In genomic region chr11:134444160-134445108, GRCh38 we compare ENCODE assay signal across 11 cellular contexts. TPM values are rescaled to one million over a fixed set of nuclear protein-coding genes. Genes with fewer than 3 reads are reported as not detected.
DNase-seq lines count a peak whose midpoint lies in the region; ATAC-seq and TF ChIP-seq lines count a peak whose summit lies in the region.
"Not testable (repeated sequence)": the region's sequence is repeated elsewhere in the genome, so short reads cannot be mapped to it uniquely, and the experiment has no call there.
"Had no signal": no experiment of that assay in that cellular context is flagged by ENCODE, and none has a peak within 500 bp of the region (broad histone marks: within the 10 kb centered on the region; RNA-seq: fewer than 3 reads in every experiment).

No MANE protein-coding gene starts in this region.

- H3K27ac Mint-ChIP-seq in activated CD4-positive, alpha-beta memory T cell treated with anti-CD3 and anti-CD28 coated beads for 36 hours; activated naive CD4-positive, alpha-beta T cell treated with anti-CD3 and anti-CD28 coated beads for 36 hours: not testable (repeated sequence)
- peak overlapping the region; percentile 5 to 17 for H3K27ac Mint-ChIP-seq in effector memory CD8-positive, alpha-beta T cell
- peak overlapping the region; percentile 25 for H3K27ac Mint-ChIP-seq in stimulated activated naive B cell treated with anti-CD40 and anti-IgM and Interleukin-4, amounts not matched to agents 10 μg/mL and 1 μg/mL and 100 μg/mL, for 72 hours

- not testable (repeated sequence) for H2BK120ac ChIP-seq in mesendoderm (ENCODE audit: low read depth, low read length)

- not testable (repeated sequence) for BruUV-seq in Panc1 (replicated peaks; lab: Mats Ljungman, UMichigan)

- not testable (repeated sequence) for H3K27me3 ChIP-seq in Panc1 (ENCODE audit: control insufficient read depth, insufficient read depth, low read length); mesendoderm (ENCODE audit: insufficient read depth, low read length, poor library complexity)

- H4K5ac ChIP-seq in mesendoderm (ENCODE audit: low read length) = not testable (repeated sequence)

- H2BK15ac ChIP-seq in mesendoderm (replicated peaks; ENCODE audit: low read depth) = not testable (repeated sequence)

- not testable (repeated sequence) for H3K27me3 Mint-ChIP-seq in activated CD4-positive, alpha-beta memory T cell treated with anti-CD3 and anti-CD28 coated beads for 36 hours; activated naive CD4-positive, alpha-beta T cell treated with anti-CD3 and anti-CD28 coated beads for 36 hours (ENCODE audit: low read depth); stimulated activated naive B cell treated with anti-CD40 and anti-IgM and Interleukin-4, amounts not matched to agents 10 μg/mL and 1 μg/mL and 100 μg/mL, for 72 hours
- H3K27me3 Mint-ChIP-seq in effector memory CD8-positive, alpha-beta T cell = peaks cover 7 to 41% of the 10 kb centered on the region in 2 donors

- H3K18ac ChIP-seq in mesendoderm (ENCODE audit: low read length) = not testable (repeated sequence)

- not testable (repeated sequence) for H3K36me3 ChIP-seq in Panc1 (ENCODE audit: control insufficient read depth, insufficient read depth, low read length); mesendoderm (ENCODE audit: control insufficient read depth, insufficient read depth, low read length)

- not testable (repeated sequence) for H3K56ac ChIP-seq in mesendoderm (ENCODE audit: low read length)

- ATAC-seq in Panc1; effector memory CD8-positive, alpha-beta T cell (replicated peaks); stimulated activated naive B cell treated with anti-CD40 and anti-IgM and Interleukin-4, amounts not matched to agents 10 μg/mL and 1 μg/mL and 100 μg/mL, for 72 hours (replicated peaks): not testable (repeated sequence)

- H3K4me3 ChIP-seq in Panc1 (ENCODE audit: low read depth in 2 of 2, low read length in 2 of 2); mesendoderm (ENCODE audit: low read length): not testable (repeated sequence)

- not testable (repeated sequence) for H2AK5ac ChIP-seq in mesendoderm (ENCODE audit: low read length)

- H3K4me1 Mint-ChIP-seq in activated CD4-positive, alpha-beta memory T cell treated with anti-CD3 and anti-CD28 coated beads for 36 hours (ENCODE audit: low read depth); activated naive CD4-positive, alpha-beta T cell treated with anti-CD3 and anti-CD28 coated beads for 36 hours (ENCODE audit: low read depth); stimulated activated naive B cell treated with anti-CD40 and anti-IgM and Interleukin-4, amounts not matched to agents 10 μg/mL and 1 μg/mL and 100 μg/mL, for 72 hours: not testable (repeated sequence)
- peaks cover 0 to 10% of the 10 kb centered on the region in 2 donors for H3K4me1 Mint-ChIP-seq in effector memory CD8-positive, alpha-beta T cell (ENCODE audit: low read depth in 2 of 2)

- not testable (repeated sequence) for H3K9me3 ChIP-seq in Panc1 (ENCODE audit: control insufficient read depth, insufficient read depth, low read depth, low read length)

- not testable (repeated sequence) for H3K9ac ChIP-seq in mesendoderm (ENCODE audit: low read length)

- not testable (repeated sequence) for H3K36me3 Mint-ChIP-seq in activated CD4-positive, alpha-beta memory T cell treated with anti-CD3 and anti-CD28 coated beads for 36 hours; activated naive CD4-positive, alpha-beta T cell treated with anti-CD3 and anti-CD28 coated beads for 36 hours (ENCODE audit: low read depth); effector memory CD8-positive, alpha-beta T cell (ENCODE audit: insufficient read depth); stimulated activated naive B cell treated with anti-CD40 and anti-IgM and Interleukin-4, amounts not matched to agents 10 μg/mL and 1 μg/mL and 100 μg/mL, for 72 hours

- DNase-seq in Caki2 (ENCODE audit: low read depth) (peak; percentile 25), HK-2 (ENCODE audit: unreplicated experiment) (peak; percentile 72), Panc1 (ENCODE audit: low read depth, low spot score) (peak; percentile 8), mesendoderm (peak; percentile 15)
- DNase-seq in activated CD4-positive, alpha-beta memory T cell treated with anti-CD3 and anti-CD28 coated beads for 36 hours = peak; percentile 27
- peak; percentile 17 for DNase-seq in activated naive CD4-positive, alpha-beta T cell treated with anti-CD3 and anti-CD28 coated beads for 36 hours
- not testable (repeated sequence) for DNase-seq in effector memory CD8-positive, alpha-beta T cell; stimulated activated naive B cell treated with anti-CD40 and anti-IgM and Interleukin-4, amounts not matched to agents 10 μg/mL and 1 μg/mL and 100 μg/mL, for 72 hours

- H3K27ac ChIP-seq in Panc1 (ENCODE audit: low read length); mesendoderm (ENCODE audit: low read depth, low read length): not testable (repeated sequence)

- WGBS in mesendoderm (ENCODE audit: extremely low coverage, insufficient coverage, low lambda C conversion rate) = no CpG with 5 or more reads among the region's 17 CpGs

- POLR2A ChIA-PET in Panc1 (lab: Charles Lee); activated CD4-positive, alpha-beta memory T cell treated with anti-CD3 and anti-CD28 coated beads for 36 hours (lab: Charles Lee): not testable (repeated sequence)

- H4K8ac ChIP-seq in mesendoderm (ENCODE audit: low read depth, low read length) = not testable (repeated sequence)

- in situ Hi-C loops in Caki2 (cut with HindIII; ENCODE audit: low pct_unique_long_range_greater_than_20kb, low sequenced_read_pairs); Panc1 (cut with HindIII; ENCODE audit: low pct_unique_long_range_greater_than_20kb, low sequenced_read_pairs): not testable (repeated sequence)

- H2BK5ac ChIP-seq in mesendoderm (ENCODE audit: low read length) = not testable (repeated sequence)

- CTCF ChIA-PET in Panc1 (lab: Charles Lee); activated CD4-positive, alpha-beta memory T cell treated with anti-CD3 and anti-CD28 coated beads for 36 hours (lab: Charles Lee); activated naive CD4-positive, alpha-beta T cell treated with anti-CD3 and anti-CD28 coated beads for 36 hours (lab: Charles Lee): not testable (repeated sequence)

- not testable (repeated sequence) for H3K4me3 Mint-ChIP-seq in activated CD4-positive, alpha-beta memory T cell treated with anti-CD3 and anti-CD28 coated beads for 36 hours; activated naive CD4-positive, alpha-beta T cell treated with anti-CD3 and anti-CD28 coated beads for 36 hours; effector memory CD8-positive, alpha-beta T cell; stimulated activated naive B cell treated with anti-CD40 and anti-IgM and Interleukin-4, amounts not matched to agents 10 μg/mL and 1 μg/mL and 100 μg/mL, for 72 hours

- intact Hi-C loops in Panc1 (cut with micrococcal nuclease; ENCODE audit: unreplicated experiment); activated CD4-positive, alpha-beta memory T cell treated with anti-CD3 and anti-CD28 coated beads for 36 hours (cut with micrococcal nuclease): not testable (repeated sequence)
- intact Hi-C loops in activated naive CD4-positive, alpha-beta T cell treated with anti-CD3 and anti-CD28 coated beads for 36 hours (cut with micrococcal nuclease) = loop anchor here (5.0 kb wide), 1 partner anchor 182 kb away; no protein-coding TSS in a partner anchor

- not testable (repeated sequence) for H3K9me3 Mint-ChIP-seq in activated CD4-positive, alpha-beta memory T cell treated with anti-CD3 and anti-CD28 coated beads for 36 hours; activated naive CD4-positive, alpha-beta T cell treated with anti-CD3 and anti-CD28 coated beads for 36 hours; effector memory CD8-positive, alpha-beta T cell
- H3K9me3 Mint-ChIP-seq in stimulated activated naive B cell treated with anti-CD40 and anti-IgM and Interleukin-4, amounts not matched to agents 10 μg/mL and 1 μg/mL and 100 μg/mL, for 72 hours = peaks cover 12 to 14% of the 10 kb centered on the region in 2 donors

- TF ChIP-seq CTCF in Panc1 (IDR thresholded peaks at IDR 0.05) = not testable (repeated sequence)

- H3K4me2 ChIP-seq in mesendoderm (ENCODE audit: low read length) = not testable (repeated sequence)

- H3K79me1 ChIP-seq in mesendoderm (ENCODE audit: low read length) = not testable (repeated sequence)

- not testable (repeated sequence) for H3K79me2 ChIP-seq in mesendoderm (ENCODE audit: control insufficient read depth, insufficient read depth, low read length)

- not testable (repeated sequence) for H3K23ac ChIP-seq in mesendoderm (ENCODE audit: low read length)

- H3K4ac ChIP-seq in mesendoderm (ENCODE audit: low read depth, low read length) = not testable (repeated sequence)

- not testable (repeated sequence) for H3K4me1 ChIP-seq in Panc1 (ENCODE audit: control insufficient read depth, insufficient read depth, low read length); mesendoderm (ENCODE audit: control insufficient read depth, low read depth, low read length)

RNA-seq across cellular contexts. Expression of gene B3GAT1, which starts 32.4 kb away (rescaled TPM):
- not detected in 2 replicates for total RNA-seq in Caki2 (2014; rRNA removed; shearing (Covaris generic); ENCODE audit: low replicate concordance)
- total RNA-seq in Panc1 (2021; ENCODE audit: unreplicated experiment) = 0.10 TPM
- 0.10 TPM for polyA plus RNA-seq in Panc1 (2012; ENCODE audit: insufficient read length)
- under 1 TPM; 0.22 to 0.24 TPM for total RNA-seq in activated CD4-positive, alpha-beta memory T cell treated with anti-CD3 and anti-CD28 coated beads for 36 hours
- under 1 TPM in 1 of 2 experiments, not detected in 1; 0.05 TPM for total RNA-seq in activated naive CD4-positive, alpha-beta T cell treated with anti-CD3 and anti-CD28 coated beads for 36 hours
- 9.3 TPM for polyA plus RNA-seq in mesendoderm (2013, experiment 1 of 2)
- 9.6 TPM for polyA plus RNA-seq in mesendoderm (2013, experiment 2 of 2)
- total RNA-seq: SJCRH30 had no signal
- polyA plus RNA-seq: BJ; CD4-positive, CD25-positive, alpha-beta regulatory T cell had no signal
